In the genomic region with DNA sequence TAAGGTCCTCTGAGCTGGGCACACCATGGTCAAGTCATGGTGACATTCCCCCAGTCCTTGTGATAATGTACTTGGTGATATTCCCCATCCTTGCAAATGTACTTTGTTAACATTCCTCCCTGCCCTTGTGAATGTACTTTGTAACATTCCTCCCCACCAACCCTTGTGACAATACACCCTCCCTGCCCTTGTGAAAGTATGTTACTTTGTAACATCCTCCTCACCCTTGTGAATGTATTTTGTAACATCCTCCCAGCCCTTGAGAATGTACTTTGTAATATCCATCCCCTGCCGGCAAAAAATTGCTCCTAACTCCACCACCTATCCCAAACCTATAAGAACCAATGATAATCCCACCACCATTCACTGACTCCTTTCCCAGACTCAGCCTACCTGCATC, we compare ENCODE assay signal across 22 cellular contexts. TPM values are rescaled to one million over a fixed set of nuclear protein-coding genes. Genes with fewer than 3 reads are reported as not detected.
DNase-seq lines count a peak whose midpoint lies in the region; ATAC-seq and TF ChIP-seq lines count a peak whose summit lies in the region.
"Had no signal": no experiment of that assay in that cellular context is flagged by ENCODE, and none has a peak within 500 bp of the region (broad histone marks: within the 10 kb centered on the region; RNA-seq: fewer than 3 reads in every experiment).

No MANE protein-coding gene starts in this region.

- no peak overlapping the region for H3K4me3 Mint-ChIP-seq in T-helper 17 cell
- H3K4me3 Mint-ChIP-seq: HFFc6 had no signal

- intact Hi-C loops in testis (cut with DNase I; ENCODE audit: low total_unique reads) (no loop called here), left lung (cut with DNase I) (no loop called here)

- H3K27me3 Mint-ChIP-seq in T-helper 17 cell: no peaks in the 10 kb centered on the region

- H3K36me3 ChIP-seq in testis (ENCODE audit: low read depth, missing control alignments) (no peaks in the 10 kb centered on the region), left lung (no peaks in the 10 kb centered on the region)

- H3K9me3 ChIP-seq in testis (no peaks in the 10 kb centered on the region), T-helper 17 cell (ENCODE audit: control insufficient read depth, low read length, poor library complexity, severe bottlenecking) (no peaks in the 10 kb centered on the region), left lung (peaks cover 0 to 1% of the 10 kb centered on the region in 2 donors)

- H3K4me3 ChIP-seq in HL-60 (replicated peaks; ENCODE audit: insufficient read depth, low read length): no peak overlapping the region
- H3K4me3 ChIP-seq in testis: no peak overlapping the region
- no peak overlapping the region for H3K4me3 ChIP-seq in left lung
- H3K4me3 ChIP-seq: BLaER1 treated with 17β-estradiol and CSF1 and Interleukin-3, amounts not matched to agents 10 nM and 100 nM; SJCRH30 had no signal

- peaks cover 6% of the 10 kb centered on the region for H3K36me3 Mint-ChIP-seq in T-helper 17 cell (ENCODE audit: low read depth)

- no peak for ATAC-seq in T-helper 17 cell
- no peak for ATAC-seq in left lung

- H3K4me1 ChIP-seq in testis (no peaks in the 10 kb centered on the region), left lung (no peaks in the 10 kb centered on the region)
- H3K4me1 ChIP-seq: BLaER1 treated with 17β-estradiol and CSF1 and Interleukin-3, amounts not matched to agents 10 nM and 100 nM; SJCRH30 had no signal

- TF ChIP-seq POLR2A in testis (IDR thresholded peaks at IDR 0.05): no peak

- H3K27ac Mint-ChIP-seq in T-helper 17 cell: no peak overlapping the region
- H3K27ac Mint-ChIP-seq: HFFc6 had no signal

- TF ChIP-seq CTCF in HL-60 (IDR thresholded peaks at IDR 0.05; ENCODE audit: insufficient read depth, low read length) (no peak), testis (IDR thresholded peaks at IDR 0.05) (no peak), left lung (IDR thresholded peaks at IDR 0.05) (no peak)

- 42 to 69% methylated on average over 1 of the region's 1 CpG for WGBS in testis, 2 donors

- peak; percentile 2 for DNase-seq in SKM-1 treated with dmso at 0.1 percent for 144 hours (lab: John Stamatoyannopoulos, UW; ENCODE audit: unreplicated experiment)
- no peak for DNase-seq in SKM-1 (lab: John Stamatoyannopoulos, UW; ENCODE audit: unreplicated experiment)
- peak in 1 of 2 experiments; percentile 27 for DNase-seq in HL-60 (ENCODE audit: low read depth in 1 of 2, low spot score in 1 of 2)
- peak; percentile 4 for DNase-seq in fibroblast of gingiva (ENCODE audit: low read depth)
- peak; percentile 55 for DNase-seq in testis
- no peak for DNase-seq in DMS153 treated with DMSO at 0.1 percent for 48 hours (lab: John Stamatoyannopoulos, UW; ENCODE audit: unreplicated experiment)
- no peak for DNase-seq in T-helper 17 cell
- no peak for DNase-seq in left lung
- DNase-seq: ACHN, H7, HFFc6, MV-4-11, NCI-H1105 treated with DMSO at 0.1 percent for 48 hours, NCI-H2081, NCI-H2171, NCI-H446, NCI-H526, OCI-M1, SJCRH30 had no signal

- peaks cover 39% of the 10 kb centered on the region for H3K4me1 Mint-ChIP-seq in T-helper 17 cell

- no peaks in the 10 kb centered on the region for H3K27me3 ChIP-seq in HL-60 (ENCODE audit: insufficient read depth, poor library complexity, severe bottlenecking)
- no peaks in the 10 kb centered on the region for H3K27me3 ChIP-seq in testis
- no peaks in the 10 kb centered on the region for H3K27me3 ChIP-seq in left lung
- H3K27me3 ChIP-seq: BLaER1 treated with 17β-estradiol and CSF1 and Interleukin-3, amounts not matched to agents 10 nM and 100 nM; SJCRH30 had no signal

- H3K27ac ChIP-seq in HL-60 (replicated peaks) (peak overlapping the region; percentile 16; the same call in 1 of the 2 replicates), testis (no peak overlapping the region), left lung (peak overlapping the region in 1 of 2 donors; percentile 55)
- H3K27ac ChIP-seq: 22Rv1; BLaER1 treated with 17β-estradiol and CSF1 and Interleukin-3, amounts not matched to agents 10 nM and 100 nM; KMS-11; SJCRH30 had no signal

RNA-seq across cellular contexts. Expression of a gene that starts 53.3 kb away (rescaled TPM):
- total RNA-seq in testis (10 to 100 TPM; 40.1 to 59.0 TPM), T-helper 17 cell (10 to 100 TPM; 60.7 to 68.7 TPM), left lung (10 to 100 TPM; 19.2 to 23.7 TPM)
- polyA plus RNA-seq in testis (ENCODE audit: insufficient read depth, low read depth, low replicate concordance): 27.6 TPM

Comparison
In these comparisons a context has a peak if more than half of its experiments do, and no peak if none do; other contexts are left out.
1. DNase-seq: peak in SKM-1 treated with dmso at 0.1 percent for 144 hours (single experiment), fibroblast of gingiva (single experiment) and testis (single experiment); none in SKM-1 (single experiment), DMS153 treated with DMSO at 0.1 percent for 48 hours (single experiment), T-helper 17 cell (0 of 3) and left lung (0 of 2).